Comparison of ENCODE assay signal across 12 cellular contexts in genomic region chr1:182388392-182389134, GRCh38. TPM values are rescaled to one million over a fixed set of nuclear protein-coding genes. Genes with fewer than 3 reads are reported as not detected.
A peak's percentile ranks its signal among the peaks of the same experiment; 100 is the strongest.
DNase-seq lines count a peak whose midpoint lies in the region; ATAC-seq and TF ChIP-seq lines count a peak whose summit lies in the region.
"Had no signal": no experiment of that assay in that cellular context is flagged by ENCODE, and none has a peak within 500 bp of the region (broad histone marks: within the 10 kb centered on the region; RNA-seq: fewer than 3 reads in every experiment).

No MANE protein-coding gene starts in this region.

- no peak for DNase-seq in T-helper 2 cell treated with Interferon-gamma antibody and Interleukin-4, amounts not matched to agents 5 μg/mL and 100 μg/mL, for 36 hours (ENCODE audit: low spot score)
- no peak for DNase-seq in T-helper 2 cell
- no peak for DNase-seq in MCF 10A (ENCODE audit: unreplicated experiment)
- DNase-seq in lung (ENCODE audit: low spot score) = no peak
- no peak for DNase-seq in inferior parietal cortex (ENCODE audit: extremely low spot score)
- DNase-seq in AG08395 (ENCODE audit: low spot score) = no peak
- DNase-seq in omental fat pad (ENCODE audit: low spot score) = no peak
- DNase-seq: colonic mucosa; stimulated activated CD4-positive, alpha-beta T cell treated with anti-CD3 and anti-CD28 coated beads, Interleukin-4, amount 100 ng/mL, for 4 hours; SW 1271 had no signal

- H3K4me3 ChIP-seq in lung = peak overlapping the region; percentile 13

- peaks cover 0 to 11% of the 10 kb centered on the region in 2 donors for H3K4me1 ChIP-seq in lung (ENCODE audit: control insufficient read depth in 2 of 2, insufficient read depth in 2 of 2, low read length in 2 of 2)
- H3K4me1 ChIP-seq: colonic mucosa had no signal

- peaks cover 30% of the 10 kb centered on the region for H3K4me1 Mint-ChIP-seq in T-helper 2 cell treated with Interferon-gamma antibody and Interleukin-4, amounts not matched to agents 5 μg/mL and 100 μg/mL, for 36 hours (ENCODE audit: low read depth)
- H3K4me1 Mint-ChIP-seq in MCF 10A (ENCODE audit: insufficient read depth, unreplicated experiment) = peaks cover 36% of the 10 kb centered on the region

- peaks cover 41 to 45% of the 10 kb centered on the region in 2 donors for H3K36me3 ChIP-seq in lung (ENCODE audit: control insufficient read depth in 2 of 2, insufficient read depth in 2 of 2, low read length in 2 of 2)

- intact Hi-C loops in MCF 10A (cut with micrococcal nuclease) = no loop called here

- no peak for ATAC-seq in lung (ENCODE audit: insufficient read depth, low FRiP score)
- no peak for ATAC-seq in omental fat pad (ENCODE audit: low FRiP score)

- CTCF ChIA-PET in MCF 10A (lab: Yijun Ruan, JAX) = interaction anchor here (0.9 to 2.6 kb wide), 7 partner anchors 8 to 303 kb away, joined by 3 to 12 read pairs (median 4); no protein-coding TSS in a partner anchor

- no peak overlapping the region for H3K27ac Mint-ChIP-seq in T-helper 2 cell treated with Interferon-gamma antibody and Interleukin-4, amounts not matched to agents 5 μg/mL and 100 μg/mL, for 36 hours
- H3K27ac Mint-ChIP-seq in MCF 10A (ENCODE audit: low read depth, unreplicated experiment) = peak overlapping the region; percentile 100

- peak overlapping the region; percentile 98 for H3K4me3 Mint-ChIP-seq in T-helper 2 cell treated with Interferon-gamma antibody and Interleukin-4, amounts not matched to agents 5 μg/mL and 100 μg/mL, for 36 hours
- peak overlapping the region; percentile 100 for H3K4me3 Mint-ChIP-seq in MCF 10A (ENCODE audit: unreplicated experiment)

- WGBS in lung, 2 donors = 69 to 78% methylated on average over 5 of the region's 5 CpGs

- no peaks in the 10 kb centered on the region for H3K9me3 ChIP-seq in lung (ENCODE audit: control insufficient read depth in 2 of 2, insufficient read depth in 1 of 2, low read length in 1 of 2)
- H3K9me3 ChIP-seq: colonic mucosa had no signal

- peaks cover 57% of the 10 kb centered on the region for H3K36me3 Mint-ChIP-seq in T-helper 2 cell treated with Interferon-gamma antibody and Interleukin-4, amounts not matched to agents 5 μg/mL and 100 μg/mL, for 36 hours (ENCODE audit: low read depth)
- H3K36me3 Mint-ChIP-seq in MCF 10A (ENCODE audit: insufficient read depth, unreplicated experiment) = peaks cover 80% of the 10 kb centered on the region

- H3K27ac ChIP-seq in lung (ENCODE audit: low read depth in 1 of 2, low read length in 1 of 2) (peak overlapping the region; percentile 33 to 79), temporal lobe (ENCODE audit: low read depth, low read length) (peak overlapping the region; percentile 61)

- TF ChIP-seq CTCF in MCF 10A (IDR thresholded peaks at IDR 0.05; ENCODE audit: unreplicated experiment) = no peak
- TF ChIP-seq CTCF in lung (IDR thresholded peaks at IDR 0.05; ENCODE audit: control extremely low read depth, extremely low read depth) = no peak
- no peak for TF ChIP-seq CTCF in omental fat pad (IDR thresholded peaks at IDR 0.05)

- H3K27me3 ChIP-seq in lung (ENCODE audit: control insufficient read depth, insufficient read depth) = no peaks in the 10 kb centered on the region
- H3K27me3 ChIP-seq: colonic mucosa had no signal

- H3K27me3 Mint-ChIP-seq in T-helper 2 cell treated with Interferon-gamma antibody and Interleukin-4, amounts not matched to agents 5 μg/mL and 100 μg/mL, for 36 hours (ENCODE audit: low read depth) = peaks cover 24% of the 10 kb centered on the region
- no peaks in the 10 kb centered on the region for H3K27me3 Mint-ChIP-seq in MCF 10A (ENCODE audit: insufficient read depth, unreplicated experiment)

- no TSS peak for BruUV-seq in MCF 10A (replicated peaks; lab: Mats Ljungman, UMichigan)

- POLR2A ChIA-PET in MCF 10A (lab: Yijun Ruan, JAX) = interaction anchor here (0.6 to 8.7 kb wide), 21 partner anchors 8 to 777 kb away, joined by 3 to 151 read pairs (median 8); no protein-coding TSS in a partner anchor

- no peaks in the 10 kb centered on the region for H3K9me3 Mint-ChIP-seq in T-helper 2 cell treated with Interferon-gamma antibody and Interleukin-4, amounts not matched to agents 5 μg/mL and 100 μg/mL, for 36 hours
- no peaks in the 10 kb centered on the region for H3K9me3 Mint-ChIP-seq in MCF 10A (ENCODE audit: unreplicated experiment)

RNA-seq across cellular contexts. Expression of gene GLUL, which starts 3.0 kb away (rescaled TPM):
- total RNA-seq in MCF 10A (2022) = 240 and 437 TPM in 2 replicates
- 1,000 to 10,000 TPM in 1 of 2 donors, 100 to 1,000 TPM in 1; 754 to 1,619 TPM for total RNA-seq in lung
- polyA plus RNA-seq in lung = 1,000 to 10,000 TPM in 1 of 2 donors, 100 to 1,000 TPM in 1; 209 to 2,889 TPM
- total RNA-seq in temporal lobe = 185 TPM
- over 10,000 TPM in 1 of 4 donors, 1,000 to 10,000 TPM in 3; 5,022 to 14,857 (median 5,938) TPM for total RNA-seq in omental fat pad

RNA-seq across cellular contexts. Expression of gene TEDDM1, which starts 11.9 kb away (rescaled TPM):
- total RNA-seq in MCF 10A (2022) = not detected in 2 replicates
- total RNA-seq in lung = not detected
- polyA plus RNA-seq in lung = not detected
- not detected for total RNA-seq in temporal lobe
- not detected for total RNA-seq in omental fat pad
- total RNA-seq: colonic mucosa, HT1080 had no signal
